In genomic region chr16:11386791-11387546, GRCh38 we compare ENCODE assay signal across 9 cellular contexts. TPM values are rescaled to one million over a fixed set of nuclear protein-coding genes. Genes with fewer than 3 reads are reported as not detected.
DNase-seq lines count a peak whose midpoint lies in the region; ATAC-seq and TF ChIP-seq lines count a peak whose summit lies in the region.
"Had no signal": no experiment of that assay in that cellular context is flagged by ENCODE, and none has a peak within 500 bp of the region (broad histone marks: within the 10 kb centered on the region; RNA-seq: fewer than 3 reads in every experiment).

No MANE protein-coding gene starts in this region.

- H3K27ac ChIP-seq in breast epithelium (no peak overlapping the region), upper lobe of right lung (no peak overlapping the region)

- DNase-seq in MCF 10A (ENCODE audit: unreplicated experiment) (no peak), breast epithelium (ENCODE audit: low spot score in 2 of 2) (no peak), WTC11 (ENCODE audit: low spot score) (peak; percentile 86), iPS-NIHi11 (ENCODE audit: low spot score) (peak; percentile 91), upper lobe of right lung (no peak), NCI-H128 (lab: John Stamatoyannopoulos, UW; ENCODE audit: unreplicated experiment) (no peak)
- DNase-seq: NCI-H2227 treated with DMSO at 0.1 percent for 48 hours had no signal

- intact Hi-C loops in MCF 10A (cut with micrococcal nuclease): no loop called here
- intact Hi-C loops in breast epithelium (cut with DNase I; ENCODE audit: low total_unique reads): no loop called here
- intact Hi-C loops in upper lobe of right lung (cut with DNase I): no loop called here

- no peaks in the 10 kb centered on the region for H3K9me3 Mint-ChIP-seq in MCF 10A (ENCODE audit: unreplicated experiment)
- no peaks in the 10 kb centered on the region for H3K9me3 Mint-ChIP-seq in WTC11

- H3K9me3 ChIP-seq in breast epithelium: no peaks in the 10 kb centered on the region
- no peaks in the 10 kb centered on the region for H3K9me3 ChIP-seq in upper lobe of right lung

- CTCF ChIA-PET in MCF 10A (lab: Yijun Ruan, JAX) (interaction anchor here (1.0 to 2.3 kb wide), 4 partner anchors 9 to 351 kb away, joined by 3 to 19 read pairs (median 4); no protein-coding TSS in a partner anchor), WTC11 (lab: Charles Lee) (interaction anchor here (0.6 to 11.3 kb wide), 50 partner anchors 9 to 681 kb away, joined by 3 to 234 read pairs (median 4); partner anchors contain the start of genes DEXI, LITAF, SNN and SOCS1)

- H3K27me3 ChIP-seq in breast epithelium (no peaks in the 10 kb centered on the region), upper lobe of right lung (no peaks in the 10 kb centered on the region)

- no TSS peak for BruUV-seq in MCF 10A (replicated peaks; lab: Mats Ljungman, UMichigan)

- ATAC-seq in WTC11 (peak; percentile 85), upper lobe of right lung (peak; percentile 34), GM18907 (IDR thresholded peaks at IDR 0.05; ENCODE audit: unreplicated experiment) (no peak), HG02571 (IDR thresholded peaks at IDR 0.05; ENCODE audit: unreplicated experiment) (no peak)

- TF ChIP-seq POLR2A in breast epithelium (IDR thresholded peaks at IDR 0.05): no peak

- TF ChIP-seq CTCF in MCF 10A (IDR thresholded peaks at IDR 0.05; ENCODE audit: unreplicated experiment) (peak; percentile 17), breast epithelium (IDR thresholded peaks at IDR 0.05) (no peak), WTC11 (IDR thresholded peaks at IDR 0.05) (peak; percentile 59; the same call in 1 of the 2 replicates), upper lobe of right lung (IDR thresholded peaks at IDR 0.05) (peak; percentile 37)

- H3K27ac Mint-ChIP-seq in MCF 10A (ENCODE audit: low read depth, unreplicated experiment) (no peak overlapping the region), WTC11 (no peak overlapping the region; the same call in 1 of the 2 replicates)

- H3K36me3 Mint-ChIP-seq in MCF 10A (ENCODE audit: insufficient read depth, unreplicated experiment) (no peaks in the 10 kb centered on the region), WTC11 (peaks cover 4% of the 10 kb centered on the region; the same call in 1 of the 2 replicates)

- POLR2A ChIA-PET in MCF 10A (lab: Yijun Ruan, JAX): no interaction called here
- POLR2A ChIA-PET in WTC11 (lab: Charles Lee): interaction anchor here (0.6 to 0.9 kb wide), 3 partner anchors 15 to 132 kb away, joined by 3 read pairs; partner anchors contain the start of gene SOCS1

- no peaks in the 10 kb centered on the region for H3K4me1 ChIP-seq in breast epithelium
- no peaks in the 10 kb centered on the region for H3K4me1 ChIP-seq in upper lobe of right lung

- H3K4me3 Mint-ChIP-seq in MCF 10A (ENCODE audit: unreplicated experiment): no peak overlapping the region
- no peak overlapping the region for H3K4me3 Mint-ChIP-seq in WTC11

- no peak overlapping the region for H3K4me3 ChIP-seq in breast epithelium
- H3K4me3 ChIP-seq in upper lobe of right lung: no peak overlapping the region

- H3K4me1 Mint-ChIP-seq in MCF 10A (ENCODE audit: insufficient read depth, unreplicated experiment) (no peaks in the 10 kb centered on the region), WTC11 (peaks cover 31% of the 10 kb centered on the region)

- H3K27me3 Mint-ChIP-seq in MCF 10A (ENCODE audit: insufficient read depth, unreplicated experiment): no peaks in the 10 kb centered on the region
- peaks cover 2% of the 10 kb centered on the region; the same call in 1 of the 2 replicates for H3K27me3 Mint-ChIP-seq in WTC11 (ENCODE audit: low read depth)

- H3K36me3 ChIP-seq in breast epithelium: no peaks in the 10 kb centered on the region
- H3K36me3 ChIP-seq in upper lobe of right lung: no peaks in the 10 kb centered on the region

TF ChIP-seq in WTC11, 78 proteins besides CTCF, POLR2A, EP300 and RAD21 (continues in another document):
- TF ChIP-seq JAZF1 (CRISPR knock-in tag; IDR thresholded peaks at IDR 0.05) (no peak), CBFB (CRISPR knock-in tag; IDR thresholded peaks at IDR 0.05; ENCODE audit: low read depth) (no peak), NFE2L1 (CRISPR knock-in tag; IDR thresholded peaks at IDR 0.05) (no peak), SMAD4 (CRISPR knock-in tag; IDR thresholded peaks at IDR 0.05) (no peak), ARID4B (CRISPR knock-in tag; IDR thresholded peaks at IDR 0.05; ENCODE audit: borderline replicate concordance) (no peak), IRF2 (CRISPR knock-in tag; IDR thresholded peaks at IDR 0.05; ENCODE audit: borderline replicate concordance, low read depth) (no peak), PRRX2 (CRISPR knock-in tag; IDR thresholded peaks at IDR 0.05) (no peak), MAX (CRISPR knock-in tag; IDR thresholded peaks at IDR 0.05) (0 out of 2 replicates have a peak, but pooled peaks have one; percentile 55), STAT6 (CRISPR knock-in tag; conservative IDR thresholded peaks at IDR 0.05; ENCODE audit: low read depth) (no peak), TEAD4 (CRISPR knock-in tag; IDR thresholded peaks at IDR 0.05) (no peak), ETV6 (CRISPR knock-in tag; IDR thresholded peaks at IDR 0.05) (peak; percentile 30; the same call in 1 of the 2 replicates), SMAD3 (CRISPR knock-in tag; IDR thresholded peaks at IDR 0.05; ENCODE audit: borderline replicate concordance) (no peak), FOXP4 (CRISPR knock-in tag; IDR thresholded peaks at IDR 0.05) (no peak)

RNA-seq across cellular contexts. Expression of gene RMI2, which starts 41.7 kb away (rescaled TPM):
- total RNA-seq in MCF 10A (2022): 5.8 and 6.6 TPM in 2 replicates
- total RNA-seq in breast epithelium: 1 to 10 TPM in 1 of 3 donors, under 1 TPM in 2; 0.16 to 1.6 (median 0.33) TPM
- total RNA-seq in WTC11 (2021): 77.2 to 83.4 TPM (median 79.0 TPM) in 3 replicates
- 1.2 TPM for total RNA-seq in upper lobe of right lung

Comparison
In these comparisons a context has a peak if more than half of its experiments do, and no peak if none do; other contexts are left out.
1. CTCF ChIP-seq: peak in MCF 10A (single experiment), WTC11 (single experiment) and upper lobe of right lung (single experiment); none in breast epithelium (0 of 3).
2. DNase-seq: peak in WTC11 (single experiment) and iPS-NIHi11 (single experiment); none in MCF 10A (single experiment), breast epithelium (0 of 2), upper lobe of right lung (single experiment) and NCI-H128 (single experiment).
3. ATAC-seq: peak in WTC11 (single experiment) and upper lobe of right lung (single experiment); none in GM18907 (single experiment) and HG02571 (single experiment).
4. RNA of gene RMI2, which starts 41.7 kb away (total RNA-seq): 77.2 to 83.4 TPM in WTC11; 5.8 to 6.6 TPM in MCF 10A, 1.2 TPM in upper lobe of right lung (single experiment) and 0.16 to 1.6 TPM in breast epithelium; every median in the first group is over 10 times any median in the second.